8 cellular contexts compared by ENCODE assay signal in genomic region chr1:153223040-153223891, GRCh38. TPM values are rescaled to one million over a fixed set of nuclear protein-coding genes. Genes with fewer than 3 reads are reported as not detected.
DNase-seq lines count a peak whose midpoint lies in the region; ATAC-seq, FAIRE-seq and TF ChIP-seq lines count a peak whose summit lies in the region.
"Not testable (repeated sequence)": the region's sequence is repeated elsewhere in the genome, so short reads cannot be mapped to it uniquely, and the experiment has no call there.

No MANE protein-coding gene starts in this region.

- not testable (repeated sequence) for H3K4me1 Mint-ChIP-seq in immature natural killer cell

- peaks cover 23% of the 10 kb centered on the region for H3K27me3 ChIP-seq in A673 (replicated peaks; ENCODE audit: insufficient read depth, low read depth, low read length, poor library complexity)
- not testable (repeated sequence) for H3K27me3 ChIP-seq in brain microvascular endothelial cell (replicated peaks); small intestine (ENCODE audit: control insufficient read depth in 2 of 2, insufficient read depth in 2 of 2, low read length in 2 of 2)

- H3K27ac Mint-ChIP-seq in immature natural killer cell, result not testable (repeated sequence)

- WGBS in small intestine, 3 donors, result 39 to 44% (median 43%) methylated on average over 16 of the region's 16 CpGs

- not testable (repeated sequence) for H3K36me3 ChIP-seq in A673 (ENCODE audit: insufficient read depth, low read length, poor library complexity, severe bottlenecking); brain microvascular endothelial cell (replicated peaks); small intestine (ENCODE audit: control insufficient read depth in 2 of 2, insufficient read depth in 2 of 2, low read length in 2 of 2)

- H3K9me3 ChIP-seq in A673 (ENCODE audit: low read depth, low read length, poor library complexity, severe bottlenecking); small intestine (ENCODE audit: control insufficient read depth, low read depth): not testable (repeated sequence)

- TF ChIP-seq CTCF in A673 (conservative IDR thresholded peaks at IDR 0.05; ENCODE audit: low read depth, low read length), result peak; percentile 66
- peak; percentile 41 for TF ChIP-seq CTCF in WI38 (IDR thresholded peaks at IDR 0.05; ENCODE audit: low read depth, low read length)
- TF ChIP-seq CTCF in brain microvascular endothelial cell (IDR thresholded peaks at IDR 0.05; ENCODE audit: low read depth, low read length, missing control alignments), result peak; percentile 73

- not testable (repeated sequence) for BruUV-seq in A673 (replicated peaks; lab: Mats Ljungman, UMichigan)

- H3K36me3 Mint-ChIP-seq in immature natural killer cell, result not testable (repeated sequence)

- intact Hi-C loops in A673 (cut with micrococcal nuclease; ENCODE audit: unreplicated experiment), result loop anchor here (5.0 to 10.0 kb wide), 3 partner anchors 308 to 571 kb away; no protein-coding TSS in a partner anchor

- peaks cover 0 to 11% (median 4%) of the 10 kb centered on the region in 3 donors for H3K27me3 Mint-ChIP-seq in immature natural killer cell (ENCODE audit: low read depth in 3 of 3)

- not testable (repeated sequence) for FAIRE-seq in small intestine (lab: Jason Lieb, UNC)

- CTCF ChIA-PET in A673 (lab: Charles Lee), result not testable (repeated sequence)

- ATAC-seq in GM18511 (IDR thresholded peaks at IDR 0.05; ENCODE audit: unreplicated experiment) (peak; percentile 88), HG03135 (IDR thresholded peaks at IDR 0.05; ENCODE audit: unreplicated experiment) (peak; percentile 63)

- H3K4me3 ChIP-seq in A673 (ENCODE audit: low read depth, low read length, poor library complexity, severe bottlenecking); WI38 (ENCODE audit: low read depth, low read length); brain microvascular endothelial cell (ENCODE audit: low read depth, low read length); small intestine (ENCODE audit: low read depth in 1 of 2, low read length in 2 of 2): not testable (repeated sequence)

- DNase-seq in A673 (ENCODE audit: low spot score) (peak; percentile 66), NCI-H226 (peak; percentile 31), brain microvascular endothelial cell (peak; percentile 60), immature natural killer cell (peak; percentile 5 to 18 (median 9)), small intestine (peak; percentile 64)

- H3K9me3 Mint-ChIP-seq in immature natural killer cell, result not testable (repeated sequence)

- not testable (repeated sequence) for H3K27ac ChIP-seq in A673 (ENCODE audit: low read depth, low read length, poor library complexity, severe bottlenecking); brain microvascular endothelial cell; small intestine (ENCODE audit: low read depth in 1 of 2, low read length in 1 of 2)

- H3K4me1 ChIP-seq in A673 (ENCODE audit: insufficient read depth, low read length, poor library complexity, severe bottlenecking); small intestine (ENCODE audit: control insufficient read depth in 2 of 2, insufficient read depth in 1 of 2, low read depth in 1 of 2, low read length in 1 of 2): not testable (repeated sequence)

- H3K4me3 Mint-ChIP-seq in immature natural killer cell, result not testable (repeated sequence)

- POLR2A ChIA-PET in A673 (lab: Charles Lee; ENCODE audit: low non-redundant PET), result not testable (repeated sequence)

- in situ Hi-C loops in brain microvascular endothelial cell (cut with HindIII; ENCODE audit: low pct_ligation_motif_present, low sequenced_read_pairs), result not testable (repeated sequence)

RNA-seq across cellular contexts. Expression of gene PRR9, which starts 5.9 kb away (rescaled TPM):
- total RNA-seq in A673 (2021), result not detected in 2 replicates
- polyA plus RNA-seq in immature natural killer cell (not detected), small intestine (not detected)

RNA-seq across cellular contexts. Expression of gene LELP1, which starts 20.0 kb away (rescaled TPM):
- total RNA-seq in A673 (2021), result not detected in 2 replicates
- polyA plus RNA-seq in immature natural killer cell (not detected), small intestine (not detected)

RNA-seq across cellular contexts. Expression of gene LORICRIN, which starts 36.2 kb away (rescaled TPM):
- total RNA-seq in A673 (2021), result not detected in 2 replicates
- polyA plus RNA-seq in immature natural killer cell, result not detected
- polyA plus RNA-seq in small intestine, result not detected

Comparison
In these comparisons a context has a peak if more than half of its experiments do, and no peak if none do; other contexts are left out.
1. DNase-seq: peak in every context shown above with its lines; median percentile 66 in A673; 64 in small intestine; 60 in brain microvascular endothelial cell; 31 in NCI-H226; 9 in immature natural killer cell.